2 cellular contexts compared by ENCODE assay signal in genomic region chr4:73691201-73691600, GRCh38. TPM values are rescaled to one million over a fixed set of nuclear protein-coding genes. Genes with fewer than 3 reads are reported as not detected.
"Had no signal": no experiment of that assay in that cellular context is flagged by ENCODE, and none has a peak within 500 bp of the region (broad histone marks: within the 10 kb centered on the region; RNA-seq: fewer than 3 reads in every experiment).

No MANE protein-coding gene starts in this region.

RNA-seq across cellular contexts. Expression of gene CXCL8, which starts 49.2 kb away (rescaled TPM):
- total RNA-seq: neural crest cell had no signal
- polyA plus RNA-seq: neural cell had no signal
